15 cellular contexts compared by ENCODE assay signal in the genomic region with DNA sequence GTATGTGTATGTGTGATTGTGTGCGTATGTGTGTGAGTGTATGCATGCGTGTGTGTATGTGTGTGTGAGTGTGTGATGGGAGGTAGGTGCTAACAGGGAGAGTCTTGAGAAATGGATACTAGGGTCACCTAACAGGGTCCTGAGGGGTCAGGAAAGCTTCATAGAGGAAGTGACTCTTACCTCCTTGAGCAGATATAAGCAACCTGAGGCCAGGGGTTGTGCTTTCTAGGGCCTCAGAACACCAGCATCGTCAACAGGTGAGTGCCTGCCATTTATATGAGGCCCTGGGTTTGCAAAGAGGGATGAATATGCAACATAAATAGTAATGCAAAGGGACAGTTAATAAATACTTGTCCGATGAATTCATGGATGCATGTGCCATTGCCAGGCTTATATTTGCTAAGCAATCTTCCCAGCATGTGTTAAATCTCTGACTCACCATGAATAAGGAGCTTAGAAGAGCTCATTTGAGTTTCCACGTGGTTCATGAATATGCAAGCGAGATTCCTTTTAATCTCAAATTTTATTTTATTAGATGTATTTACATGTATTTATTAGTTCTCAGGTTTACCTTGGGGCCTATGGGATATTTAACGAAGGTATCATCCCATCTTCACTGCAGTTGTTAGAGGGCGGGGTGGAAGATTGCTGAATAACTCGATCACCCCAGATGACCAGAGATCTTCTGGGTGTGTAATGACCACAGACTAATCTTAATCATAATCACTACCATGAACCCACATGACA.
DNase-seq lines count a peak whose midpoint lies in the region; ATAC-seq and TF ChIP-seq lines count a peak whose summit lies in the region.
"Had no signal": no experiment of that assay in that cellular context is flagged by ENCODE, and none has a peak within 500 bp of the region (broad histone marks: within the 10 kb centered on the region; RNA-seq: fewer than 3 reads in every experiment).

No MANE protein-coding gene starts in this region.

- H3K36me3 ChIP-seq in adipocyte (ENCODE audit: control insufficient read depth, insufficient read depth, low read length, severe bottlenecking) (no peaks in the 10 kb centered on the region), stomach (no peaks in the 10 kb centered on the region), psoas muscle (ENCODE audit: insufficient read depth in 1 of 2, low read depth in 1 of 2) (no peaks in the 10 kb centered on the region)
- H3K36me3 ChIP-seq: HAP-1, SJCRH30, transverse colon had no signal

- ATAC-seq in GM18867 (IDR thresholded peaks at IDR 0.05; ENCODE audit: unreplicated experiment) (no peak), psoas muscle (no peak)

- intact Hi-C loops in stomach (cut with DNase I; ENCODE audit: low total_unique reads) (no loop called here), psoas muscle (cut with DNase I) (loop anchor here (2.0 to 10.0 kb wide), 3 partner anchors 421 to 431 kb away; no protein-coding TSS in a partner anchor)

- H3K27ac ChIP-seq in stomach (no peak overlapping the region), psoas muscle (no peak overlapping the region)
- H3K27ac ChIP-seq: parathyroid adenoma, SJCRH30, transverse colon had no signal

- WGBS in stomach, 5 donors, result 83 to 88% (median 85%) methylated on average over 9 of the region's 9 CpGs
- WGBS in psoas muscle, 3 donors, result 73 to 78% (median 73%) methylated on average over 9 of the region's 9 CpGs

- no peak for TF ChIP-seq POLR2A in stomach (IDR thresholded peaks at IDR 0.05)

- TF ChIP-seq CTCF in stomach (IDR thresholded peaks at IDR 0.05) (no peak), psoas muscle (IDR thresholded peaks at IDR 0.05) (no peak)

- no peak overlapping the region for H3K9ac ChIP-seq in adipocyte (ENCODE audit: low read length)
- H3K9ac ChIP-seq: parathyroid adenoma had no signal

- no peaks in the 10 kb centered on the region for H3K4me1 ChIP-seq in adipocyte (ENCODE audit: control insufficient read depth, insufficient read depth, low read length)
- H3K4me1 ChIP-seq in stomach, result no peaks in the 10 kb centered on the region
- H3K4me1 ChIP-seq in psoas muscle, result no peaks in the 10 kb centered on the region
- H3K4me1 ChIP-seq: HAP-1, parathyroid adenoma, transverse colon had no signal

- peak; percentile 29 for DNase-seq in COLO829 (ENCODE audit: low spot score)
- DNase-seq in HS-27A (ENCODE audit: low read depth), result peak; percentile 45
- DNase-seq in adipocyte (ENCODE audit: low read depth), result peak; percentile 62
- DNase-seq in iris pigment epithelial cell (ENCODE audit: low read depth), result peak; percentile 91
- no peak for DNase-seq in stomach
- DNase-seq in psoas muscle, result no peak
- DNase-seq in stimulated activated CD4-positive, alpha-beta T cell treated with anti-CD3 and anti-CD28 coated beads, Interleukin-15, amount 100 ng/mL, for 24 hours, result no peak
- DNase-seq: activated CD4-positive, alpha-beta T cell treated with anti-CD3 and anti-CD28 coated beads for 4 hours; activated naive CD4-positive, alpha-beta T cell treated with Interleukin-2 at 50 U/mL for 16 hours; NCI-H1048; SJCRH30; transverse colon had no signal

- no peak overlapping the region for H3K4me3 ChIP-seq in adipocyte (ENCODE audit: low read length)
- no peak overlapping the region for H3K4me3 ChIP-seq in stomach
- H3K4me3 ChIP-seq in psoas muscle, result no peak overlapping the region
- H3K4me3 ChIP-seq: HAP-1, SJCRH30, transverse colon had no signal

- H3K9me3 ChIP-seq in adipocyte (ENCODE audit: control insufficient read depth, low read length) (peaks cover 4% of the 10 kb centered on the region), stomach (no peaks in the 10 kb centered on the region), psoas muscle (no peaks in the 10 kb centered on the region)
- H3K9me3 ChIP-seq: HAP-1, transverse colon had no signal

- H3K27me3 ChIP-seq in adipocyte (replicated peaks; ENCODE audit: control insufficient read depth, insufficient read depth, low read length), result no peaks in the 10 kb centered on the region
- H3K27me3 ChIP-seq in stomach, result peaks cover 0 to 13% (median 0%) of the 10 kb centered on the region in 3 donors
- no peaks in the 10 kb centered on the region for H3K27me3 ChIP-seq in psoas muscle (ENCODE audit: insufficient read depth in 3 of 3, low read length in 2 of 3)
- H3K27me3 ChIP-seq: transverse colon had no signal

- TF ChIP-seq EP300 in stomach (IDR thresholded peaks at IDR 0.05), result no peak

Comparison
In these comparisons a context has a peak if more than half of its experiments do, and no peak if none do; other contexts are left out.
1. DNase-seq: peak in COLO829 (single experiment), HS-27A (single experiment), adipocyte (single experiment) and iris pigment epithelial cell (single experiment); none in stomach (single experiment), psoas muscle (0 of 2) and stimulated activated CD4-positive, alpha-beta T cell treated with anti-CD3 and anti-CD28 coated beads, Interleukin-15, amount 100 ng/mL, for 24 hours (single experiment).